Comparison of ENCODE assay signal across 11 cellular contexts in genomic region chrX:84487365-84488353, GRCh38. TPM values are rescaled to one million over a fixed set of nuclear protein-coding genes. Genes with fewer than 3 reads are reported as not detected.
DNase-seq lines count a peak whose midpoint lies in the region; ATAC-seq and TF ChIP-seq lines count a peak whose summit lies in the region.
"Had no signal": no experiment of that assay in that cellular context is flagged by ENCODE, and none has a peak within 500 bp of the region (broad histone marks: within the 10 kb centered on the region; RNA-seq: fewer than 3 reads in every experiment).

No MANE protein-coding gene starts in this region.

- no peak overlapping the region for H3K27ac ChIP-seq in esophagus muscularis mucosa (replicated peaks in 1 of 4)
- H3K27ac ChIP-seq: right lobe of liver had no signal

- WGBS in esophagus muscularis mucosa = 74% methylated on average over 3 of the region's 3 CpGs

- H3K9me3 ChIP-seq in esophagus muscularis mucosa = no peaks in the 10 kb centered on the region
- H3K9me3 ChIP-seq: right lobe of liver had no signal

- intact Hi-C loops in activated CD4-positive, alpha-beta T cell treated with anti-CD3 and anti-CD28 coated beads, Interleukin-2, amount 10 ng/mL, durations not matched to agents 24 days and 14 days (cut with micrococcal nuclease) = no loop called here
- intact Hi-C loops in activated T-helper 1 cell treated with anti-CD3 and anti-CD28 coated beads, Interleukin-12 subunit alpha, Interleukin-12 subunit beta, Interleukin-2, Interleukin-4 antibody, amounts not matched to agents 30 ng/mL and 10 ng/mL and 1 ng/mL, durations not matched to agents 14 hours and 24 hours and 36 hours (cut with micrococcal nuclease) = no loop called here
- intact Hi-C loops in esophagus muscularis mucosa (cut with DNase I) = no loop called here

- H3K27me3 Mint-ChIP-seq in activated CD4-positive, alpha-beta T cell treated with anti-CD3 and anti-CD28 coated beads, Interleukin-2, amount 10 ng/mL, durations not matched to agents 24 days and 14 days = no peaks in the 10 kb centered on the region
- no peaks in the 10 kb centered on the region for H3K27me3 Mint-ChIP-seq in activated T-helper 1 cell treated with anti-CD3 and anti-CD28 coated beads, Interleukin-12 subunit alpha, Interleukin-12 subunit beta, Interleukin-2, Interleukin-4 antibody, amounts not matched to agents 30 ng/mL and 10 ng/mL and 1 ng/mL, durations not matched to agents 14 hours and 24 hours and 36 hours (ENCODE audit: insufficient read depth)
- H3K27me3 Mint-ChIP-seq in natural killer cell treated with Interleukin-12 subunit alpha and Interleukin-12 subunit beta and Interleukin-15 and Interleukin-18, amount 100 ng/mL, for 72 hours = no peaks in the 10 kb centered on the region

- H3K27ac Mint-ChIP-seq in activated CD4-positive, alpha-beta T cell treated with anti-CD3 and anti-CD28 coated beads, Interleukin-2, amount 10 ng/mL, durations not matched to agents 24 days and 14 days = no peak overlapping the region
- H3K27ac Mint-ChIP-seq in activated T-helper 1 cell treated with anti-CD3 and anti-CD28 coated beads, Interleukin-12 subunit alpha, Interleukin-12 subunit beta, Interleukin-2, Interleukin-4 antibody, amounts not matched to agents 30 ng/mL and 10 ng/mL and 1 ng/mL, durations not matched to agents 14 hours and 24 hours and 36 hours = no peak overlapping the region
- H3K27ac Mint-ChIP-seq in natural killer cell treated with Interleukin-12 subunit alpha and Interleukin-12 subunit beta and Interleukin-15 and Interleukin-18, amount 100 ng/mL, for 72 hours = no peak overlapping the region

- H3K4me1 Mint-ChIP-seq in activated CD4-positive, alpha-beta T cell treated with anti-CD3 and anti-CD28 coated beads, Interleukin-2, amount 10 ng/mL, durations not matched to agents 24 days and 14 days = no peaks in the 10 kb centered on the region
- H3K4me1 Mint-ChIP-seq in activated T-helper 1 cell treated with anti-CD3 and anti-CD28 coated beads, Interleukin-12 subunit alpha, Interleukin-12 subunit beta, Interleukin-2, Interleukin-4 antibody, amounts not matched to agents 30 ng/mL and 10 ng/mL and 1 ng/mL, durations not matched to agents 14 hours and 24 hours and 36 hours (ENCODE audit: low read depth) = no peaks in the 10 kb centered on the region
- no peaks in the 10 kb centered on the region for H3K4me1 Mint-ChIP-seq in natural killer cell treated with Interleukin-12 subunit alpha and Interleukin-12 subunit beta and Interleukin-15 and Interleukin-18, amount 100 ng/mL, for 72 hours (ENCODE audit: low read depth in 2 of 2)

- H3K36me3 Mint-ChIP-seq in activated CD4-positive, alpha-beta T cell treated with anti-CD3 and anti-CD28 coated beads, Interleukin-2, amount 10 ng/mL, durations not matched to agents 24 days and 14 days (ENCODE audit: low read depth) = peaks cover 14% of the 10 kb centered on the region
- H3K36me3 Mint-ChIP-seq in activated T-helper 1 cell treated with anti-CD3 and anti-CD28 coated beads, Interleukin-12 subunit alpha, Interleukin-12 subunit beta, Interleukin-2, Interleukin-4 antibody, amounts not matched to agents 30 ng/mL and 10 ng/mL and 1 ng/mL, durations not matched to agents 14 hours and 24 hours and 36 hours (ENCODE audit: low read depth) = peaks cover 7% of the 10 kb centered on the region
- H3K36me3 Mint-ChIP-seq in natural killer cell treated with Interleukin-12 subunit alpha and Interleukin-12 subunit beta and Interleukin-15 and Interleukin-18, amount 100 ng/mL, for 72 hours = peaks cover 14% of the 10 kb centered on the region

- no peaks in the 10 kb centered on the region for H3K9me3 Mint-ChIP-seq in activated CD4-positive, alpha-beta T cell treated with anti-CD3 and anti-CD28 coated beads, Interleukin-2, amount 10 ng/mL, durations not matched to agents 24 days and 14 days
- no peaks in the 10 kb centered on the region for H3K9me3 Mint-ChIP-seq in activated T-helper 1 cell treated with anti-CD3 and anti-CD28 coated beads, Interleukin-12 subunit alpha, Interleukin-12 subunit beta, Interleukin-2, Interleukin-4 antibody, amounts not matched to agents 30 ng/mL and 10 ng/mL and 1 ng/mL, durations not matched to agents 14 hours and 24 hours and 36 hours
- peaks cover 4% of the 10 kb centered on the region for H3K9me3 Mint-ChIP-seq in natural killer cell treated with Interleukin-12 subunit alpha and Interleukin-12 subunit beta and Interleukin-15 and Interleukin-18, amount 100 ng/mL, for 72 hours

- no peak for TF ChIP-seq EP300 in esophagus muscularis mucosa (IDR thresholded peaks at IDR 0.05)

- no peak for DNase-seq in activated CD4-positive, alpha-beta T cell treated with anti-CD3 and anti-CD28 coated beads, Interleukin-2, amount 10 ng/mL, durations not matched to agents 24 days and 14 days
- DNase-seq in activated CD4-positive, alpha-beta T cell treated with anti-CD3 and anti-CD28 coated beads, Interleukin-2, amount 50 U/mL, for 4 hours = no peak
- DNase-seq in activated T-helper 1 cell treated with anti-CD3 and anti-CD28 coated beads, Interleukin-12 subunit alpha, Interleukin-12 subunit beta, Interleukin-2, Interleukin-4 antibody, amounts not matched to agents 30 ng/mL and 10 ng/mL and 1 ng/mL, durations not matched to agents 14 hours and 24 hours and 36 hours (ENCODE audit: low spot score) = no peak
- no peak for DNase-seq in DMS 273 treated with DMSO at 0.1 percent for 48 hours (lab: John Stamatoyannopoulos, UW)
- no peak for DNase-seq in natural killer cell treated with Interleukin-12 subunit alpha and Interleukin-12 subunit beta and Interleukin-15 and Interleukin-18, amount 100 ng/mL, for 72 hours (ENCODE audit: low spot score)
- no peak for DNase-seq in esophagus muscularis mucosa (ENCODE audit: extremely low spot score)
- DNase-seq: activated CD8-positive, alpha-beta memory T cell treated with anti-CD3 and anti-CD28 coated beads, Interleukin-2, amount 50 U/mL, for 4 hours; right lobe of liver; stimulated activated CD8-positive, alpha-beta memory T cell treated with anti-CD3 and anti-CD28 coated beads, Interleukin-4, amount 100 ng/mL, for 48 hours had no signal

- no peak for TF ChIP-seq POLR2A in esophagus muscularis mucosa (IDR thresholded peaks at IDR 0.05; ENCODE audit: low read depth)

- H3K4me3 Mint-ChIP-seq in activated CD4-positive, alpha-beta T cell treated with anti-CD3 and anti-CD28 coated beads, Interleukin-2, amount 10 ng/mL, durations not matched to agents 24 days and 14 days = peak overlapping the region; percentile 26
- no peak overlapping the region for H3K4me3 Mint-ChIP-seq in activated T-helper 1 cell treated with anti-CD3 and anti-CD28 coated beads, Interleukin-12 subunit alpha, Interleukin-12 subunit beta, Interleukin-2, Interleukin-4 antibody, amounts not matched to agents 30 ng/mL and 10 ng/mL and 1 ng/mL, durations not matched to agents 14 hours and 24 hours and 36 hours
- no peak overlapping the region for H3K4me3 Mint-ChIP-seq in natural killer cell treated with Interleukin-12 subunit alpha and Interleukin-12 subunit beta and Interleukin-15 and Interleukin-18, amount 100 ng/mL, for 72 hours

- ATAC-seq in HG02588 (IDR thresholded peaks at IDR 0.05; ENCODE audit: unreplicated experiment) (peak; percentile 100), HG03439 (IDR thresholded peaks at IDR 0.05; ENCODE audit: unreplicated experiment) (peak; percentile 99)
- ATAC-seq in natural killer cell treated with Interleukin-12 subunit alpha and Interleukin-12 subunit beta and Interleukin-15 and Interleukin-18, amount 100 ng/mL, for 72 hours = no peak

- TF ChIP-seq CTCF in esophagus muscularis mucosa (IDR thresholded peaks at IDR 0.05) = no peak

- H3K36me3 ChIP-seq in esophagus muscularis mucosa = no peaks in the 10 kb centered on the region
- H3K36me3 ChIP-seq: right lobe of liver had no signal

- no peaks in the 10 kb centered on the region for H3K4me1 ChIP-seq in esophagus muscularis mucosa
- H3K4me1 ChIP-seq: right lobe of liver had no signal

- H3K4me3 ChIP-seq in esophagus muscularis mucosa = no peak overlapping the region
- H3K4me3 ChIP-seq: right lobe of liver had no signal

- no peaks in the 10 kb centered on the region for H3K27me3 ChIP-seq in esophagus muscularis mucosa
- H3K27me3 ChIP-seq: right lobe of liver had no signal

RNA-seq across cellular contexts. Expression of gene HDX, which starts 14.6 kb away (rescaled TPM):
- total RNA-seq in activated CD4-positive, alpha-beta T cell treated with anti-CD3 and anti-CD28 coated beads, Interleukin-2, amount 10 ng/mL, durations not matched to agents 24 days and 14 days = 2.5 and 2.7 TPM in 2 replicates
- total RNA-seq in activated T-helper 1 cell treated with anti-CD3 and anti-CD28 coated beads, Interleukin-12 subunit alpha, Interleukin-12 subunit beta, Interleukin-2, Interleukin-4 antibody, amounts not matched to agents 30 ng/mL and 10 ng/mL and 1 ng/mL, durations not matched to agents 14 hours and 24 hours and 36 hours = 1.9 and 2.7 TPM in 2 replicates
- total RNA-seq in natural killer cell treated with Interleukin-12 subunit alpha and Interleukin-12 subunit beta and Interleukin-15 and Interleukin-18, amount 100 ng/mL, for 72 hours = 1 to 10 TPM; 3.9 to 4.4 TPM
- total RNA-seq in esophagus muscularis mucosa = 1 to 10 TPM; 3.3 to 7.9 (median 5.4) TPM

Comparison
In these comparisons a context has a peak if more than half of its experiments do, and no peak if none do; other contexts are left out.
1. ATAC-seq: peak in HG02588 (single experiment) and HG03439 (single experiment); none in natural killer cell treated with Interleukin-12 subunit alpha and Interleukin-12 subunit beta and Interleukin-15 and Interleukin-18, amount 100 ng/mL, for 72 hours (0 of 2).